In genomic region chr5:149500922-149501582, GRCh38 we compare ENCODE assay signal across 13 cellular contexts. TPM values are rescaled to one million over a fixed set of nuclear protein-coding genes. Genes with fewer than 3 reads are reported as not detected.
DNase-seq lines count a peak whose midpoint lies in the region; ATAC-seq and TF ChIP-seq lines count a peak whose summit lies in the region.
"Had no signal": no experiment of that assay in that cellular context is flagged by ENCODE, and none has a peak within 500 bp of the region (broad histone marks: within the 10 kb centered on the region; RNA-seq: fewer than 3 reads in every experiment).

No MANE protein-coding gene starts in this region.

- H3K27me3 ChIP-seq in HUES48 (ENCODE audit: control insufficient read depth, insufficient read depth, low read length), result no peaks in the 10 kb centered on the region
- H3K27me3 ChIP-seq in endodermal cell (ENCODE audit: control insufficient read depth, insufficient read depth, low read length, poor library complexity, severe bottlenecking), result no peaks in the 10 kb centered on the region
- no peaks in the 10 kb centered on the region for H3K27me3 ChIP-seq in vagina
- H3K27me3 ChIP-seq: body of pancreas, heart right ventricle had no signal

- peaks cover 82% of the 10 kb centered on the region for H3K36me3 ChIP-seq in HUES48 (ENCODE audit: control insufficient read depth, insufficient read depth, low read length)
- H3K36me3 ChIP-seq in endodermal cell (ENCODE audit: control insufficient read depth, insufficient read depth, low read length), result peaks cover 91% of the 10 kb centered on the region
- peaks cover 0 to 68% of the 10 kb centered on the region in 2 donors for H3K36me3 ChIP-seq in vagina

- H3K9ac ChIP-seq in HUES48 (ENCODE audit: low read depth, low read length), result no peak overlapping the region
- H3K9ac ChIP-seq in endodermal cell (ENCODE audit: extremely low read depth, low read length, poor library complexity, severe bottlenecking), result no peak overlapping the region

- H3K27me3 Mint-ChIP-seq in endodermal cell (ENCODE audit: insufficient read depth) (no peaks in the 10 kb centered on the region), nephron progenitor cell (ENCODE audit: low read depth, poor library complexity) (no peaks in the 10 kb centered on the region)

- no peak overlapping the region for H3K4me3 Mint-ChIP-seq in endodermal cell
- H3K4me3 Mint-ChIP-seq in nephron progenitor cell, result no peak overlapping the region

- peak overlapping the region; percentile 22 for H3K27ac Mint-ChIP-seq in endodermal cell
- peak overlapping the region; percentile 40 for H3K27ac Mint-ChIP-seq in nephron progenitor cell

- WGBS in endodermal cell (ENCODE audit: insufficient coverage in 1 of 2, insufficient read length in 1 of 2), 2 experiments, result 92 to 94% methylated on average over 5 of the region's 5 CpGs

- H3K9me3 Mint-ChIP-seq in endodermal cell (no peaks in the 10 kb centered on the region), nephron progenitor cell (no peaks in the 10 kb centered on the region)

- no peak overlapping the region for H3K4me3 ChIP-seq in HUES48 (ENCODE audit: low read depth, low read length)
- H3K4me3 ChIP-seq in endodermal cell (ENCODE audit: low read length), result no peak overlapping the region
- no peak overlapping the region for H3K4me3 ChIP-seq in vagina
- H3K4me3 ChIP-seq: body of pancreas, heart right ventricle, left ventricle myocardium inferior had no signal

- intact Hi-C loops in vagina (cut with DNase I), result no loop called here

- H3K4me1 Mint-ChIP-seq in endodermal cell (peaks cover 5% of the 10 kb centered on the region), nephron progenitor cell (no peaks in the 10 kb centered on the region)

- TF ChIP-seq CTCF in endodermal cell (conservative IDR thresholded peaks at IDR 0.05), result no peak
- TF ChIP-seq CTCF in nephron progenitor cell (IDR thresholded peaks at IDR 0.05), result no peak
- TF ChIP-seq CTCF in vagina (IDR thresholded peaks at IDR 0.05), result no peak

- no peak for ATAC-seq in GM21786 (IDR thresholded peaks at IDR 0.05; ENCODE audit: unreplicated experiment)
- ATAC-seq in HG03342 (IDR thresholded peaks at IDR 0.05; ENCODE audit: unreplicated experiment), result no peak
- ATAC-seq: body of pancreas, heart right ventricle had no signal

- H3K27ac ChIP-seq in HUES48 (ENCODE audit: low read depth, low read length), result peak overlapping the region; percentile 0
- H3K27ac ChIP-seq in endodermal cell (ENCODE audit: low read depth, low read length), result no peak overlapping the region
- no peak overlapping the region for H3K27ac ChIP-seq in vagina
- H3K27ac ChIP-seq: body of pancreas, heart right ventricle, left ventricle myocardium inferior had no signal

- H3K36me3 Mint-ChIP-seq in endodermal cell (ENCODE audit: low read depth) (peaks cover 66% of the 10 kb centered on the region), nephron progenitor cell (ENCODE audit: low read depth) (peaks cover 53% of the 10 kb centered on the region)

- DNase-seq in AG20443 (ENCODE audit: low spot score) (peak; percentile 76), endodermal cell (no peak), nephron progenitor cell (no peak), NCI-H1930 (lab: John Stamatoyannopoulos, UW) (no peak), vagina (ENCODE audit: extremely low spot score in 2 of 2) (no peak)
- DNase-seq: activated CD4-positive, CD25-positive, alpha-beta regulatory T cell treated with anti-CD3 and anti-CD28 coated beads, Interleukin-2, amount 50 U/mL, for 72 hours; body of pancreas; effector CD8-positive, alpha-beta T cell; heart right ventricle; left ventricle myocardium inferior had no signal

- H3K9me3 ChIP-seq in HUES48 (ENCODE audit: control insufficient read depth, insufficient read depth, low read length) (no peaks in the 10 kb centered on the region), endodermal cell (ENCODE audit: control insufficient read depth, low read length) (no peaks in the 10 kb centered on the region), vagina (no peaks in the 10 kb centered on the region)
- H3K9me3 ChIP-seq: body of pancreas, heart right ventricle, left ventricle myocardium inferior had no signal

- no peak for TF ChIP-seq POLR2A in vagina (IDR thresholded peaks at IDR 0.05)

- peaks cover 38% of the 10 kb centered on the region for H3K4me1 ChIP-seq in HUES48 (ENCODE audit: control insufficient read depth, insufficient read depth, low read length)
- no peaks in the 10 kb centered on the region for H3K4me1 ChIP-seq in endodermal cell (ENCODE audit: control insufficient read depth, insufficient read depth, low read length)
- peaks cover 6% of the 10 kb centered on the region for H3K4me1 ChIP-seq in vagina
- H3K4me1 ChIP-seq: body of pancreas had no signal

RNA-seq across cellular contexts. Expression of gene CSNK1A1, which starts 50.2 kb away (rescaled TPM):
- total RNA-seq in endodermal cell, result 100 to 1,000 TPM; 198 to 214 TPM
- polyA plus RNA-seq in endodermal cell (2013, experiment 1 of 2), result 175 TPM
- polyA plus RNA-seq in endodermal cell (2013, experiment 2 of 2), result 176 TPM
- 223 TPM for total RNA-seq in vagina
